In genomic region chr10:101351477-101351876, GRCh38 we compare ENCODE assay signal across 22 cellular contexts.
"Had no signal": no experiment of that assay in that cellular context is flagged by ENCODE, and none has a peak within 500 bp of the region (broad histone marks: within the 10 kb centered on the region; RNA-seq: fewer than 3 reads in every experiment).

No MANE protein-coding gene starts in this region.

- H3K27ac ChIP-seq: gastrocnemius medialis, psoas muscle, sigmoid colon, skin epidermis, spleen, thoracic aorta, tibial nerve, upper lobe of right lung, uterus had no signal

- H3K27me3 ChIP-seq: gastrocnemius medialis, sigmoid colon, tibial nerve, upper lobe of right lung, uterus had no signal

- ATAC-seq: effector memory CD8-positive, alpha-beta T cell; gastrocnemius medialis; left lobe of liver; natural killer cell; psoas muscle; right cardiac atrium; stimulated activated memory B cell treated with anti-CD40 and anti-IgM and Interleukin-4, amounts not matched to agents 10 μg/mL and 1 μg/mL and 100 μg/mL, for 72 hours; stimulated activated naive CD8-positive, alpha-beta T cell treated with anti-CD3 and anti-CD28 coated beads, Interleukin-15, Interleukin-2, amounts not matched to agents 100 U/mL and 50 U/mL, for 24 hours; upper lobe of right lung had no signal

- H3K27ac Mint-ChIP-seq: effector memory CD8-positive, alpha-beta T cell; memory B cell; natural killer cell; stimulated activated memory B cell treated with anti-CD40 and anti-IgM and Interleukin-4, amounts not matched to agents 10 μg/mL and 1 μg/mL and 100 μg/mL, for 72 hours had no signal

- H3K36me3 Mint-ChIP-seq: natural killer cell; stimulated activated memory B cell treated with anti-CD40 and anti-IgM and Interleukin-4, amounts not matched to agents 10 μg/mL and 1 μg/mL and 100 μg/mL, for 72 hours had no signal

- H3K4me3 ChIP-seq: gastrocnemius medialis, lung, psoas muscle, sigmoid colon, skin epidermis, spleen, thoracic aorta, tibial nerve, upper lobe of right lung, uterus had no signal

- H3K9me3 Mint-ChIP-seq: effector memory CD8-positive, alpha-beta T cell; memory B cell; natural killer cell; neural crest cell; stimulated activated memory B cell treated with anti-CD40 and anti-IgM and Interleukin-4, amounts not matched to agents 10 μg/mL and 1 μg/mL and 100 μg/mL, for 72 hours had no signal

- DNase-seq: cortex of kidney; effector memory CD8-positive, alpha-beta T cell; gastrocnemius medialis; natural killer cell; nucleus accumbens; posterior cingulate gyrus; psoas muscle; right cardiac atrium; sigmoid colon; spleen; stimulated activated CD4-positive, alpha-beta T cell treated with anti-CD3 and anti-CD28 coated beads, Interleukin-4, amount 100 ng/mL, for 4 hours; stimulated activated naive CD8-positive, alpha-beta T cell treated with anti-CD3 and anti-CD28 coated beads, Interleukin-15, Interleukin-2, amounts not matched to agents 100 U/mL and 50 U/mL, for 24 hours; upper lobe of right lung; uterus had no signal

- H3K4me3 Mint-ChIP-seq: effector memory CD8-positive, alpha-beta T cell; memory B cell; natural killer cell; neural crest cell; stimulated activated memory B cell treated with anti-CD40 and anti-IgM and Interleukin-4, amounts not matched to agents 10 μg/mL and 1 μg/mL and 100 μg/mL, for 72 hours had no signal

- H3K9me3 ChIP-seq: gastrocnemius medialis, psoas muscle, sigmoid colon, spleen, thoracic aorta, tibial nerve, upper lobe of right lung, uterus had no signal

- H3K36me3 ChIP-seq: gastrocnemius medialis, sigmoid colon, thoracic aorta, tibial nerve, upper lobe of right lung, uterus had no signal

- H3K4me1 ChIP-seq: uterus had no signal
